In genomic region chr7:43592321-43592720, GRCh38 we compare ENCODE assay signal across 1 cellular context.
TF ChIP-seq lines count a peak whose summit lies in the region.

No MANE protein-coding gene starts in this region.

TF ChIP-seq in GM12878, 131 proteins besides CTCF, POLR2A, EP300 and RAD21:
- no peak for TF ChIP-seq NKRF (conservative IDR thresholded peaks at IDR 0.05)
- TF ChIP-seq ZNF622 (IDR thresholded peaks at IDR 0.05) = no peak
- TF ChIP-seq ZBED1 (IDR thresholded peaks at IDR 0.05; ENCODE audit: borderline replicate concordance) = no peak
- no peak for TF ChIP-seq USF2 (IDR thresholded peaks at IDR 0.05; ENCODE audit: borderline replicate concordance, low read depth, low read length)
- no peak for TF ChIP-seq JUND (IDR thresholded peaks at IDR 0.05; ENCODE audit: low read depth, low read length)
- no peak for TF ChIP-seq E4F1 (IDR thresholded peaks at IDR 0.05; ENCODE audit: borderline replicate concordance, partially characterized antibody)
- no peak for TF ChIP-seq LARP7 (IDR thresholded peaks at IDR 0.05)
- no peak for TF ChIP-seq ZBTB4 (CRISPR knock-in tag; IDR thresholded peaks at IDR 0.05)
- TF ChIP-seq MEF2A (IDR thresholded peaks at IDR 0.05; ENCODE audit: insufficient read depth, low read depth, low read length) = no peak
- no peak for TF ChIP-seq BCLAF1 (IDR thresholded peaks at IDR 0.05)
- TF ChIP-seq ZSCAN29 (IDR thresholded peaks at IDR 0.05) = no peak
- TF ChIP-seq KLF5 (IDR thresholded peaks at IDR 0.05; ENCODE audit: partially characterized antibody) = no peak
- TF ChIP-seq JUNB (IDR thresholded peaks at IDR 0.05) = no peak
- no peak for TF ChIP-seq CBX5 (IDR thresholded peaks at IDR 0.05; ENCODE audit: low read depth)
- TF ChIP-seq ZNF24 (IDR thresholded peaks at IDR 0.05) = no peak
- TF ChIP-seq ZBTB40 (IDR thresholded peaks at IDR 0.05; ENCODE audit: borderline replicate concordance) = no peak
- TF ChIP-seq RB1 (IDR thresholded peaks at IDR 0.05; ENCODE audit: borderline replicate concordance) = no peak
- no peak for TF ChIP-seq PAX8 (IDR thresholded peaks at IDR 0.05)
- TF ChIP-seq E2F8 (IDR thresholded peaks at IDR 0.05; ENCODE audit: low read depth, partially characterized antibody) = no peak
